23 cellular contexts compared by ENCODE assay signal in genomic region chr12:109752117-109753053, GRCh38. TPM values are rescaled to one million over a fixed set of nuclear protein-coding genes. Genes with fewer than 3 reads are reported as not detected.
DNase-seq lines count a peak whose midpoint lies in the region; ATAC-seq and TF ChIP-seq lines count a peak whose summit lies in the region.
"Had no signal": no experiment of that assay in that cellular context is flagged by ENCODE, and none has a peak within 500 bp of the region (broad histone marks: within the 10 kb centered on the region; RNA-seq: fewer than 3 reads in every experiment).

No MANE protein-coding gene starts in this region.

- H3K4me1 ChIP-seq in liver (ENCODE audit: control insufficient read depth in 4 of 4, insufficient read depth in 4 of 4, low read length in 3 of 4), result no peaks in the 10 kb centered on the region
- no peaks in the 10 kb centered on the region for H3K4me1 ChIP-seq in upper lobe of right lung
- H3K4me1 ChIP-seq: A549, BLaER1, prostate gland had no signal

- no peak overlapping the region for H3K4me3 Mint-ChIP-seq in chondrocyte (ENCODE audit: unreplicated experiment)
- H3K4me3 Mint-ChIP-seq: activated CD4-positive, alpha-beta T cell treated with anti-CD3 and anti-CD28 coated beads, Interleukin-2, amount 10 ng/mL, durations not matched to agents 7 days and 5 days; stimulated activated naive CD8-positive, alpha-beta T cell treated with anti-CD3 and anti-CD28 coated beads, Interleukin-15, amount 100 ng/mL, for 72 hours; type B pancreatic cell had no signal

- ATAC-seq in upper lobe of right lung, result peak; percentile 60
- ATAC-seq: A549; stimulated activated naive CD8-positive, alpha-beta T cell treated with anti-CD3 and anti-CD28 coated beads, Interleukin-15, amount 100 ng/mL, for 72 hours had no signal

- no peak overlapping the region for H3K27ac Mint-ChIP-seq in chondrocyte (ENCODE audit: unreplicated experiment)
- H3K27ac Mint-ChIP-seq: activated CD4-positive, alpha-beta T cell treated with anti-CD3 and anti-CD28 coated beads, Interleukin-2, amount 10 ng/mL, durations not matched to agents 7 days and 5 days; neural progenitor cell; stimulated activated naive CD8-positive, alpha-beta T cell treated with anti-CD3 and anti-CD28 coated beads, Interleukin-15, amount 100 ng/mL, for 72 hours; type B pancreatic cell had no signal

- H3K36me3 Mint-ChIP-seq in chondrocyte (ENCODE audit: low read depth), result peaks cover 12% of the 10 kb centered on the region
- H3K36me3 Mint-ChIP-seq: type B pancreatic cell had no signal

- H3K27ac ChIP-seq in liver (ENCODE audit: low read depth in 1 of 2, low read length in 2 of 2), result no peak overlapping the region
- H3K27ac ChIP-seq in upper lobe of right lung, result no peak overlapping the region
- H3K27ac ChIP-seq: A549, BLaER1, neural progenitor cell, prostate gland had no signal

- H3K27me3 ChIP-seq in liver (ENCODE audit: control insufficient read depth in 4 of 4, insufficient read depth in 4 of 4, low read length in 3 of 4) (no peaks in the 10 kb centered on the region), upper lobe of right lung (no peaks in the 10 kb centered on the region)
- H3K27me3 ChIP-seq: BLaER1, neural progenitor cell had no signal

- no peak for TF ChIP-seq RAD21 in liver (IDR thresholded peaks at IDR 0.05)

- no peak overlapping the region for H3K4me3 ChIP-seq in liver (ENCODE audit: low read depth in 1 of 3, low read length in 3 of 3)
- no peak overlapping the region for H3K4me3 ChIP-seq in upper lobe of right lung
- H3K4me3 ChIP-seq: A549, BLaER1, neural progenitor cell, prostate gland had no signal

- WGBS in liver, result 86% methylated on average over 6 of the region's 6 CpGs

- H3K27me3 Mint-ChIP-seq in chondrocyte (ENCODE audit: low read depth), result no peaks in the 10 kb centered on the region
- H3K27me3 Mint-ChIP-seq: stimulated activated naive CD8-positive, alpha-beta T cell treated with anti-CD3 and anti-CD28 coated beads, Interleukin-15, amount 100 ng/mL, for 72 hours; type B pancreatic cell had no signal

- DNase-seq in activated gamma-delta T cell treated with Interleukin-2 at 50 U/mL for 16 hours, result peak; percentile 2
- DNase-seq in activated gamma-delta T cell (lab: John Stamatoyannopoulos, UW), result no peak
- DNase-seq in chondrocyte (ENCODE audit: low spot score), result peak; percentile 42
- DNase-seq in upper lobe of right lung, result peak; percentile 20
- no peak for DNase-seq in stimulated activated CD4-positive, alpha-beta T cell treated with anti-CD3 and anti-CD28 coated beads, Interleukin-4, amount 100 ng/mL, for 1 hour
- DNase-seq in NCI-H2081 treated with DMSO at 0.1 percent for 48 hours (lab: John Stamatoyannopoulos, UW), result no peak
- DNase-seq in NCI-H510A treated with DMSO at 0.1 percent for 48 hours (lab: John Stamatoyannopoulos, UW), result no peak
- DNase-seq: activated CD4-positive, alpha-beta T cell treated with anti-CD3 and anti-CD28 coated beads, Interleukin-2, amount 10 ng/mL, durations not matched to agents 7 days and 5 days; activated naive CD4-positive, alpha-beta T cell treated with Interleukin-2 at 50 U/mL for 16 hours; anterior cingulate cortex; Calu3; cerebellar nuclear complex; effector CD8-positive, alpha-beta T cell; KG1; stimulated activated CD4-positive, alpha-beta T cell treated with anti-CD3 and anti-CD28 coated beads, Interleukin-4, amount 100 ng/mL, for 4 hours; stimulated activated naive CD8-positive, alpha-beta T cell treated with anti-CD3 and anti-CD28 coated beads, Interleukin-15, amount 100 ng/mL, for 72 hours; SW 1271 had no signal

- no peaks in the 10 kb centered on the region for H3K4me1 Mint-ChIP-seq in chondrocyte (ENCODE audit: low read depth)
- H3K4me1 Mint-ChIP-seq: activated CD4-positive, alpha-beta T cell treated with anti-CD3 and anti-CD28 coated beads, Interleukin-2, amount 10 ng/mL, durations not matched to agents 7 days and 5 days; neural progenitor cell; stimulated activated naive CD8-positive, alpha-beta T cell treated with anti-CD3 and anti-CD28 coated beads, Interleukin-15, amount 100 ng/mL, for 72 hours had no signal

- TF ChIP-seq CTCF in chondrocyte (IDR thresholded peaks at IDR 0.05) (no peak), liver (IDR thresholded peaks at IDR 0.05; ENCODE audit: low read depth, low read length, missing input control) (no peak), upper lobe of right lung (IDR thresholded peaks at IDR 0.05) (no peak)

- H3K9ac ChIP-seq in liver (ENCODE audit: low read depth in 1 of 2, low read length in 2 of 2), result no peak overlapping the region
- H3K9ac ChIP-seq: BLaER1, neural progenitor cell had no signal

- peaks cover 35% of the 10 kb centered on the region for H3K9me3 Mint-ChIP-seq in chondrocyte (ENCODE audit: low read depth)

- no peaks in the 10 kb centered on the region for H3K36me3 ChIP-seq in liver (ENCODE audit: control insufficient read depth in 4 of 4, insufficient read depth in 3 of 4, low read depth in 1 of 4, low read length in 3 of 4)
- H3K36me3 ChIP-seq in upper lobe of right lung, result no peaks in the 10 kb centered on the region
- H3K36me3 ChIP-seq: BLaER1, neural progenitor cell, prostate gland had no signal

- H3K9me3 ChIP-seq in liver (ENCODE audit: control insufficient read depth in 4 of 4, low read length in 3 of 4) (no peaks in the 10 kb centered on the region), upper lobe of right lung (peaks cover 7% of the 10 kb centered on the region)
- H3K9me3 ChIP-seq: prostate gland had no signal

- intact Hi-C loops in upper lobe of right lung (cut with DNase I), result no loop called here

TF ChIP-seq in liver, 16 proteins besides CTCF, POLR2A, EP300 and RAD21:
- no peak for TF ChIP-seq YY1 (IDR thresholded peaks at IDR 0.05)
- TF ChIP-seq SP1 (IDR thresholded peaks at IDR 0.05), result no peak
- TF ChIP-seq REST (IDR thresholded peaks at IDR 0.05), result no peak
- TF ChIP-seq NR2F2 (IDR thresholded peaks at IDR 0.05), result peak; percentile 92
- no peak for TF ChIP-seq HNF4A (conservative IDR thresholded peaks at IDR 0.05)
- no peak for TF ChIP-seq FOXA2 (IDR thresholded peaks at IDR 0.05)
- no peak for TF ChIP-seq EGR1 (IDR thresholded peaks at IDR 0.05; ENCODE audit: low read depth in 2 of 2)
- no peak for TF ChIP-seq GABPA (IDR thresholded peaks at IDR 0.05 in 1 of 2, conservative IDR thresholded peaks at IDR 0.05 in 1 of 2)
- TF ChIP-seq, protein P1, sequence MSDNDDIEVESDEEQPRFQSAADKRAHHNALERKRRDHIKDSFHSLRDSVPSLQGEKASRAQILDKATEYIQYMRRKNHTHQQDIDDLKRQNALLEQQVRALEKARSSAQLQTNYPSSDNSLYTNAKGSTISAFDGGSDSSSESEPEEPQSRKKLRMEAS (IDR thresholded peaks at IDR 0.05), result no peak

RNA-seq across cellular contexts. Expression of gene FAM222A, which starts 38.8 kb away (rescaled TPM):
- total RNA-seq in chondrocyte (1.0 to 1.5 TPM (median 1.2 TPM) in 3 replicates), liver (1 to 10 TPM; 1.8 to 2.2 TPM), upper lobe of right lung (6.2 TPM)
- 1 to 10 TPM in 1 of 2 donors, under 1 TPM in 1; 0.97 to 2.0 TPM for polyA plus RNA-seq in liver

Comparison
In these comparisons a context has a peak if more than half of its experiments do, and no peak if none do; other contexts are left out.
1. DNase-seq: peak in activated gamma-delta T cell treated with Interleukin-2 at 50 U/mL for 16 hours (single experiment), chondrocyte (single experiment) and upper lobe of right lung (single experiment); none in activated gamma-delta T cell (single experiment), stimulated activated CD4-positive, alpha-beta T cell treated with anti-CD3 and anti-CD28 coated beads, Interleukin-4, amount 100 ng/mL, for 1 hour (single experiment), NCI-H2081 treated with DMSO at 0.1 percent for 48 hours (single experiment) and NCI-H510A treated with DMSO at 0.1 percent for 48 hours (single experiment).